Comparison of ENCODE assay signal across 31 cellular contexts in the genomic region with DNA sequence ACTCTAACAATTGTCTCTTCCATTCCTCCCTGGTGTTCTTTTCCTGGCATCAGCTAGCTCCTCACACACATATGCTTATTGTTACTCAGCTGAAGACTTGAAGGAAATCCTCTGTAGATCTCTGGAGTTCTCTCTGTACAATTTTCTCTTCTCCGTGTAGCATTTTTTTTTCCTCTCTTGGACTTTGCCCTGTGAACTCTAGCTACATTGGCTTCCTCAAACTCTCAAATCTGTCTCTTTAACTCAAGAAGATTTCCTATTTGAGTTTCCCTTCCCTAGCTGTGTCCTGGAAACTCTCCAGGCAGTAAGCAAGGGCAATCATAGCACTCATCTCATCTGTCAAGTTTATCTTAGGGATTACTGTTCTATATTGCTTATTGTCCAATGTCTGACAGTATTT.
"Had no signal": no experiment of that assay in that cellular context is flagged by ENCODE, and none has a peak within 500 bp of the region (broad histone marks: within the 10 kb centered on the region; RNA-seq: fewer than 3 reads in every experiment).

No MANE protein-coding gene starts in this region.

- H3K36me3 ChIP-seq: esophagus muscularis mucosa, gastrocnemius medialis, WERI-Rb-1 had no signal

- DNase-seq: activated B cell treated with CpG ODN at 0.5 μM for 24 hours; activated CD4-positive, alpha-beta T cell treated with anti-CD3 and anti-CD28 coated beads for 48 hours; activated CD4-positive, alpha-beta T cell treated with anti-CD3 and anti-CD28 coated beads, Interleukin-2, amount 50 U/mL, for 1 hour; activated CD4-positive, alpha-beta T cell treated with anti-CD3 and anti-CD28 coated beads, Interleukin-2, amount 50 U/mL, for 48 hours; activated CD8-positive, alpha-beta memory T cell treated with anti-CD3 and anti-CD28 coated beads for 24 hours; activated CD8-positive, alpha-beta T cell treated with anti-CD3 and anti-CD28 coated beads for 36 hours; activated effector memory CD4-positive, alpha-beta T cell treated with Interleukin-2 at 50 U/mL for 16 hours; activated gamma-delta T cell treated with Interleukin-2 at 50 U/mL for 16 hours; activated naive CD4-positive, alpha-beta T cell treated with anti-CD3 and anti-CD28 coated beads, Interleukin-2, amount 50 U/mL, for 16 hours; activated naive CD4-positive, alpha-beta T cell treated with Interleukin-2 at 50 U/mL for 16 hours; activated T-cell treated with anti-CD3 and anti-CD28 coated beads, Interleukin-2, amount 50 U/mL, for 4 hours; amniotic stem cell; anterior cingulate cortex; brain microvascular endothelial cell; cortex of kidney; dermis blood vessel endothelial cell; effector CD4-positive, alpha-beta T cell; effector memory CD8-positive, alpha-beta T cell; erythroblast; foreskin keratinocyte; gastrocnemius medialis; glutamatergic neuron; T-helper 1 cell; T-helper 17 cell; T1000; WERI-Rb-1 had no signal

- H3K27me3 ChIP-seq: esophagus muscularis mucosa, gastrocnemius medialis had no signal

- H3K27ac ChIP-seq: brain microvascular endothelial cell, esophagus muscularis mucosa, foreskin keratinocyte, gastrocnemius medialis, WERI-Rb-1 had no signal

- ATAC-seq: activated CD4-positive, CD25-positive, alpha-beta regulatory T cell treated with anti-CD3 and anti-CD28 coated beads, Interleukin-2, amount 50 U/mL, for 24 hours; activated CD8-positive, alpha-beta T cell treated with anti-CD3 and anti-CD28 coated beads for 36 hours; activated T-cell treated with anti-CD3 and anti-CD28 coated beads, Interleukin-2, amount 50 U/mL, for 4 hours; activated T-helper 17 cell treated with anti-CD3 and anti-CD28 coated beads, Interleukin-2, amount 50 U/mL, for 72 hours; effector memory CD8-positive, alpha-beta T cell; foreskin keratinocyte; gastrocnemius medialis; T-helper 17 cell had no signal

- H3K9me3 ChIP-seq: esophagus muscularis mucosa, gastrocnemius medialis had no signal

- H3K4me3 ChIP-seq: esophagus muscularis mucosa, gastrocnemius medialis had no signal

- FAIRE-seq: astrocyte, bronchial epithelial cell had no signal
